In the genomic region with DNA sequence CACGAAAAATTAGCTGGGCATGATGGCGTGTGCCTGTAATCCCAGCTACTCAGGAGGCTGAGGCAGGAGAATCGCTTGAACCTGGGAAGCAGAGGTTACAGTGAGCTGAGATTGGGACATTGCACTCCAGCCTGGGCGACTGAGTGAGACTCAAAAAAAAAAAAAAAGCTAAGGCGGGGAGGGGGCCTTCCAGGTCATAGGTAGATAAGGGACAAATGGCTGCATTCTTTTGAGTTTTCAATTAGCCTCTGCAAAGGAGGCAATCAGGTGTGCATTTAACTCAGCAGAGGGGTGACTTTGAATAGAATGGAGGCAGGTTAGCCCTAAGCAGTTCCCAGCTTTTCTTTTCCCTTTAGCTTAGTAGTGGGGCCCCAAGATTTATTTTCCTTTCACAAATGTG, we compare ENCODE assay signal across 8 cellular contexts. TPM values are rescaled to one million over a fixed set of nuclear protein-coding genes. Genes with fewer than 3 reads are reported as not detected.
A peak's percentile ranks its signal among the peaks of the same experiment; 100 is the strongest.
DNase-seq lines count a peak whose midpoint lies in the region; ATAC-seq and TF ChIP-seq lines count a peak whose summit lies in the region.

No MANE protein-coding gene starts in this region.

- H3K27ac ChIP-seq in BLaER1 (no peak overlapping the region), colonic mucosa (no peak overlapping the region)

- DNase-seq in colonic mucosa (no peak), neural crest cell (ENCODE audit: low read depth, low spot score) (no peak), germinal center (ENCODE audit: low spot score) (no peak), NCI-H510A (lab: John Stamatoyannopoulos, UW) (no peak)

- H3K4me1 Mint-ChIP-seq in IgD-negative memory B cell: peaks cover 8 to 10% (median 10%) of the 10 kb centered on the region in 3 donors
- peaks cover 23% of the 10 kb centered on the region for H3K4me1 Mint-ChIP-seq in neural crest cell

- H3K27me3 Mint-ChIP-seq in IgD-negative memory B cell (peaks cover 5% of the 10 kb centered on the region), neural crest cell (ENCODE audit: low read depth) (peaks cover 16% of the 10 kb centered on the region)

- H3K9ac ChIP-seq in BLaER1 (peak overlapping the region; percentile 84; the same call in 1 of the 2 replicates), colonic mucosa (ENCODE audit: low read depth in 2 of 2, low read length in 2 of 2) (peak overlapping the region in 1 of 2 donors; percentile 43)

- peak overlapping the region; percentile 78 to 93 (median 89) for H3K4me3 Mint-ChIP-seq in IgD-negative memory B cell
- H3K4me3 Mint-ChIP-seq in neural crest cell: peak overlapping the region; percentile 16

- no peaks in the 10 kb centered on the region for H3K36me3 Mint-ChIP-seq in IgD-negative memory B cell
- H3K36me3 Mint-ChIP-seq in neural crest cell (ENCODE audit: low read depth): peaks cover 8% of the 10 kb centered on the region

- H3K9me3 ChIP-seq in BLaER1: peaks cover 15% of the 10 kb centered on the region
- H3K9me3 ChIP-seq in colonic mucosa: no peaks in the 10 kb centered on the region

- TF ChIP-seq CTCF in colonic mucosa (IDR thresholded peaks at IDR 0.05) (no peak), neural crest cell (conservative IDR thresholded peaks at IDR 0.05) (no peak)

- no peak for ATAC-seq in GM18502 (IDR thresholded peaks at IDR 0.05; ENCODE audit: poor library complexity, unreplicated experiment)
- no peak for ATAC-seq in esophagus mucosa

- intact Hi-C loops in colonic mucosa (cut with DNase I): no loop called here

- peak overlapping the region; percentile 98 for H3K4me2 ChIP-seq in BLaER1

- H3K27ac Mint-ChIP-seq in IgD-negative memory B cell: peak overlapping the region in 1 of 3 donors; percentile 35
- H3K27ac Mint-ChIP-seq in neural crest cell (ENCODE audit: unreplicated experiment): no peak overlapping the region

- H3K4me3 ChIP-seq in BLaER1 (peak overlapping the region; percentile 92; the same call in 1 of the 2 replicates), colonic mucosa (peak overlapping the region; percentile 89)

- peaks cover 4% of the 10 kb centered on the region; the same call in 1 of the 2 replicates for H3K36me3 ChIP-seq in BLaER1
- no peaks in the 10 kb centered on the region for H3K36me3 ChIP-seq in colonic mucosa

- peaks cover 17% of the 10 kb centered on the region for H4K20me1 ChIP-seq in BLaER1

- H3K4me1 ChIP-seq in BLaER1: peaks cover 23% of the 10 kb centered on the region
- peaks cover 6% of the 10 kb centered on the region for H3K4me1 ChIP-seq in colonic mucosa

- H3K9me3 Mint-ChIP-seq in IgD-negative memory B cell: no peaks in the 10 kb centered on the region
- H3K9me3 Mint-ChIP-seq in neural crest cell: peaks cover 3% of the 10 kb centered on the region

- H3K27me3 ChIP-seq in BLaER1 (no peaks in the 10 kb centered on the region), colonic mucosa (no peaks in the 10 kb centered on the region)

RNA-seq across cellular contexts. Expression of gene AACS, which starts 0.7 kb away (rescaled TPM):
- polyA plus RNA-seq in IgD-negative memory B cell: 4.2 TPM
- 10 to 100 TPM; 50.7 to 58.1 TPM for total RNA-seq in colonic mucosa
- 31.9 and 32.2 TPM in 2 replicates for total RNA-seq in neural crest cell
- total RNA-seq in esophagus mucosa: 51.8 TPM
